Comparison of ENCODE assay signal across 9 cellular contexts in the genomic region with DNA sequence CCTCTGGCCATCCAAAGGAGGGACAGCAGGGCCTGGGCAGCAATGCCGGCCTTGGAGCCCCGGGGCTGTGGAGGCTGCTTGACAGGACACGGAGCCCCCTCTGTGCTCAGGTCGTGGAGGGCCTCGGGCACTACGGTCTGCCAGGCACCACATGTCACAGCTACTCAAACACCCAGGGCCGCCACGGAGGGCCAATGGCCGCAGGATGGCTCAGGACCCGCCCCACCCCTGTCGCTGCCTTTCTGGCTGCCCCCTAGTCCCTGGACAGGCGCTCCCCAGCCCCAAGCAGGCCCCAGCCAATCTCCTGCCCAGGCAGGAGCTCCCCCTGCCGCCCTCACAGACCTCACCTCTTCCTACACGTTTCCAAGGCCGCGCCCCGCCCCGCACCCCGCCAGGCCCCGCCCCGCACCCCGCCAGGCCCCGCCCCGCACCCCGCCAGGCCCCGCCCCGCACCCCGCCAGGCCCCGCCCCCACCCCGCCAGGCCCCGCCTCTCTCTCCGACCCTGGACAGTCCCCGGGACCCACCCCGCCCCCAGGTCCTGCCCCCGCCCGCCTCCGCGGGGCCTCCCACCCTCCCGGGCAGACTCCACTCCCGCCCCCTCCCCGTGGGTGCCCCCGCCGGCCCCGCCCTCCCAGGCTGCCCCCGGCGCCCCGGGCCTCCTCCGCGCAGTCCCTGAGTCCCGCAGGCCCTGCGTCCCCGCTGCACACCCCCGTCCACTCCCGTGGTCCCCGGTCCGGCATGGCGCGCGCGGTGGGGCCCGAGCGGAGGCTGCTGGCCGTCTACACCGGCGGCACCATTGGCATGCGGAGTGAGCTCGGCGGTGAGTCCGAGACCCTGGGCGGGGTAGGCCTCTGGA. TPM values are rescaled to one million over a fixed set of nuclear protein-coding genes. Genes with fewer than 3 reads are reported as not detected.
A peak's percentile ranks its signal among the peaks of the same experiment; 100 is the strongest.
DNase-seq lines count a peak whose midpoint lies in the region; ATAC-seq and TF ChIP-seq lines count a peak whose summit lies in the region.
"Had no signal": no experiment of that assay in that cellular context is flagged by ENCODE, and none has a peak within 500 bp of the region (broad histone marks: within the 10 kb centered on the region; RNA-seq: fewer than 3 reads in every experiment).

A gene (plus strand): TSS at position 669 of the 857 bp plus-strand sequence. CDS start 71 bp downstream, at position 740.

- TF ChIP-seq EP300 in upper lobe of left lung (IDR thresholded peaks at IDR 0.05), result no peak

- CTCF ChIA-PET in activated naive CD4-positive, alpha-beta T cell treated with anti-CD3 and anti-CD28 coated beads, Interleukin-2, amount 10 ng/mL, durations not matched to agents 7 days and 5 days (lab: Charles Lee), result interaction anchor here (1.9 kb wide), 1 partner anchor 9 kb away, joined by 9 read pairs; no protein-coding TSS in a partner anchor

- ATAC-seq in body of pancreas, result peak; percentile 22
- peak; percentile 65 for ATAC-seq in left lobe of liver
- ATAC-seq in upper lobe of left lung (ENCODE audit: low FRiP score in 2 of 2), result peak; percentile 8 to 12

- H3K9me3 Mint-ChIP-seq in activated naive CD4-positive, alpha-beta T cell treated with anti-CD3 and anti-CD28 coated beads, Interleukin-2, amount 10 ng/mL, durations not matched to agents 7 days and 5 days, result no peaks in the 10 kb centered on the region

- no peaks in the 10 kb centered on the region for H3K36me3 Mint-ChIP-seq in activated naive CD4-positive, alpha-beta T cell treated with anti-CD3 and anti-CD28 coated beads, Interleukin-2, amount 10 ng/mL, durations not matched to agents 7 days and 5 days

- peak; percentile 39 for DNase-seq in activated naive CD4-positive, alpha-beta T cell treated with anti-CD3 and anti-CD28 coated beads, Interleukin-2, amount 10 ng/mL, durations not matched to agents 7 days and 5 days
- DNase-seq in activated naive CD4-positive, alpha-beta T cell (lab: John Stamatoyannopoulos, UW), result no peak
- DNase-seq in body of pancreas, result peak in 3 of 4 donors; percentile 6 to 29 (median 15)
- DNase-seq in left lobe of liver (ENCODE audit: low spot score), result peak; percentile 91
- peak; percentile 22 to 86 for DNase-seq in upper lobe of left lung
- no peak for DNase-seq in T1000 (lab: John Stamatoyannopoulos, UW)
- no peak for DNase-seq in GF-D8 (lab: John Stamatoyannopoulos, UW)
- DNase-seq in prostate gland (ENCODE audit: low spot score), result no peak
- DNase-seq: NCI-H2227 treated with DMSO at 0.1 percent for 48 hours had no signal

- TF ChIP-seq POLR2A in body of pancreas (IDR thresholded peaks at IDR 0.05), result no peak
- no peak for TF ChIP-seq POLR2A in upper lobe of left lung (IDR thresholded peaks at IDR 0.05)
- no peak for TF ChIP-seq POLR2A in prostate gland (IDR thresholded peaks at IDR 0.05)

- no peak within 1 kb of the TSS for H3K4me3 ChIP-seq in body of pancreas
- peak within 1 kb of the TSS in 3 of 4 donors; percentile 0 to 45 (median 40) for H3K4me3 ChIP-seq in upper lobe of left lung
- H3K4me3 ChIP-seq in prostate gland, result no peak within 1 kb of the TSS

- H3K27me3 ChIP-seq in body of pancreas (no peaks in the 10 kb centered on the region), upper lobe of left lung (peaks cover 0 to 9% (median 4%) of the 10 kb centered on the region in 4 donors), prostate gland (replicated peaks; ENCODE audit: insufficient read depth) (peaks cover 2% of the 10 kb centered on the region)

- 31 to 100% methylated on average over 1 to 35 of the region's 70 CpGs for WGBS in body of pancreas, 2 donors
- 20 to 25% methylated on average over 5 to 12 of the region's 70 CpGs for WGBS in upper lobe of left lung, 2 donors
- 22% methylated on average over 23 of the region's 70 CpGs for WGBS in prostate gland

- H3K27ac ChIP-seq in body of pancreas (no peak within 1 kb of the TSS), upper lobe of left lung (peak within 1 kb of the TSS in 3 of 4 donors; percentile 10 to 49 (median 30)), prostate gland (no peak within 1 kb of the TSS)

- H3K4me1 Mint-ChIP-seq in activated naive CD4-positive, alpha-beta T cell treated with anti-CD3 and anti-CD28 coated beads, Interleukin-2, amount 10 ng/mL, durations not matched to agents 7 days and 5 days, result peaks cover 3% of the 10 kb centered on the region

- no peak for TF ChIP-seq CTCF in body of pancreas (IDR thresholded peaks at IDR 0.05)
- no peak for TF ChIP-seq CTCF in upper lobe of left lung (IDR thresholded peaks at IDR 0.05)
- no peak for TF ChIP-seq CTCF in prostate gland (IDR thresholded peaks at IDR 0.05)

- H3K36me3 ChIP-seq in body of pancreas (replicated peaks in 1 of 2; ENCODE audit: insufficient read depth in 1 of 2, low read depth in 2 of 2), result no peaks in the 10 kb centered on the region
- no peaks in the 10 kb centered on the region for H3K36me3 ChIP-seq in upper lobe of left lung
- no peaks in the 10 kb centered on the region for H3K36me3 ChIP-seq in prostate gland

- H3K9me3 ChIP-seq in body of pancreas, result no peaks in the 10 kb centered on the region
- no peaks in the 10 kb centered on the region for H3K9me3 ChIP-seq in upper lobe of left lung
- no peaks in the 10 kb centered on the region for H3K9me3 ChIP-seq in prostate gland

- H3K4me1 ChIP-seq in body of pancreas (peaks cover 9% of the 10 kb centered on the region), upper lobe of left lung (peaks cover 0 to 18% (median 11%) of the 10 kb centered on the region in 4 donors), prostate gland (replicated peaks) (peaks cover 3% of the 10 kb centered on the region)

- no peak within 1 kb of the TSS for H3K4me3 Mint-ChIP-seq in activated naive CD4-positive, alpha-beta T cell treated with anti-CD3 and anti-CD28 coated beads, Interleukin-2, amount 10 ng/mL, durations not matched to agents 7 days and 5 days

- H3K27me3 Mint-ChIP-seq in activated naive CD4-positive, alpha-beta T cell treated with anti-CD3 and anti-CD28 coated beads, Interleukin-2, amount 10 ng/mL, durations not matched to agents 7 days and 5 days, result peaks cover 43% of the 10 kb centered on the region

- intact Hi-C loops in body of pancreas (cut with DNase I) (no loop called here), prostate gland (cut with DNase I) (no loop called here)

- no peak within 1 kb of the TSS for H3K27ac Mint-ChIP-seq in activated naive CD4-positive, alpha-beta T cell treated with anti-CD3 and anti-CD28 coated beads, Interleukin-2, amount 10 ng/mL, durations not matched to agents 7 days and 5 days

RNA-seq across cellular contexts. Expression of the gene that starts here (rescaled TPM):
- total RNA-seq in body of pancreas, result under 1 TPM; 0.52 to 0.99 TPM
- total RNA-seq in left lobe of liver, result 282 TPM
- 10 to 100 TPM in 3 of 6 donors, 1 to 10 TPM in 2, not detected in 1; 5.2 to 14.7 (median 12.5) TPM for total RNA-seq in upper lobe of left lung
- 1 to 10 TPM in 1 of 2 donors, not detected in 1; 2.3 TPM for total RNA-seq in prostate gland

Comparison
In these comparisons a context has a peak if more than half of its experiments do, and no peak if none do; other contexts are left out.
1. RNA of the gene that starts here (total RNA-seq): 282 TPM in left lobe of liver (single experiment); 5.2 to 14.7 TPM in upper lobe of left lung, 2.3 TPM in prostate gland and 0.52 to 0.99 TPM in body of pancreas; every median in the first group is over 10 times any median in the second.
2. DNase-seq: peak in activated naive CD4-positive, alpha-beta T cell treated with anti-CD3 and anti-CD28 coated beads, Interleukin-2, amount 10 ng/mL, durations not matched to agents 7 days and 5 days (single experiment), left lobe of liver (single experiment) and upper lobe of left lung (2 of 2); none in activated naive CD4-positive, alpha-beta T cell (0 of 4), T1000 (single experiment), GF-D8 (single experiment) and prostate gland (single experiment).
3. Peak in DNase-seq and ATAC-seq in body of pancreas; RNA of the gene not detected or under 1 TPM.
4. ATAC-seq: peak in every context shown above with its lines; median percentile 65 in left lobe of liver; 22 in body of pancreas; 10 in upper lobe of left lung.
5. H3K27ac ChIP-seq: peak in upper lobe of left lung (3 of 4); none in body of pancreas (0 of 4) and prostate gland (0 of 2).
6. H3K4me3 ChIP-seq: peak in upper lobe of left lung (3 of 4); none in body of pancreas (0 of 2) and prostate gland (0 of 2).